ENCODE assay signal across 7 cellular contexts in the genomic region with DNA sequence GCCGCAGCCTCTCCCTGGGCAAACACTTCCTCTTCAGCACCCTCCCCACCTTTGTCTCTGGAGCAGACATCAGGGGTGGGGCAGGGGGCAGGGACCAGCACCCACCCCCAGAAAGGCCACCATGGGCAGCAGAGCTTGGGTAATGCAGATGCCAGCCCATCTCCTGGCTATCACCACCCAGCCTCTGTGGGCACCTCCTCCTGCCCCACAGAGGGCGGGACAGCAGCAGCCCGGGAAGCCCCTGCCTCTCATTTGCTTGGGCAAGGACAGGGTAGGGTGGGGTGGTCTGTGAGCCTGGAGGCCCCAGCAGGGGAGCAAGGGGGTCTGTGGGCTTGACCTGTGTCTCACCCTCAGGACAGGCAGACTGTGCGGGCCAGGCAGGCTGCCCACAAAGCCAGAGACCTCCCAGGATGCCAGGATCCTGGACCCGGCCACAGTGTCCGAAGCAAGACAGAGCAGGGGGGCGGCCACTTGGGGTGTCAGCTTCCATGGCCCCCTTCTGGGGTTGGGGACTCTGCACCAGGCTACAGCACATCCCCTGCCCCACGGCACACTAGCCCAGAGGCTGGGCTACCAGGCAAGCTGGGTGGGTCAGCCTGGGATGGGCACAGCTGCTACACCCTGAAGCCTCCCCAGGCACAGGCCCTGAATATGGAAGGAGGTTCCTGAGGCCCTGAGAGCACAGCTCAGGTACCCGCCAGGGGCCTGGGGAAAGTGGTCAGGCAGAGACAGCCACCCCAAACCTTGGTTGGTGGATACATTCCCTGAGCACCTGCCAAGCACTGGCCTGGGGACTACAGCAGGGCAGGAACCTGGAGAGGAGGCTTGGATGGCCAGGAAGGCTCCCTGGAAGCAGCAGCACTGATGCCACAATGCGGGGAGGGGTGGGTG. TPM values are rescaled to one million over a fixed set of nuclear protein-coding genes. Genes with fewer than 3 reads are reported as not detected.
DNase-seq lines count a peak whose midpoint lies in the region; ATAC-seq and TF ChIP-seq lines count a peak whose summit lies in the region.
"Had no signal": no experiment of that assay in that cellular context is flagged by ENCODE, and none has a peak within 500 bp of the region (broad histone marks: within the 10 kb centered on the region; RNA-seq: fewer than 3 reads in every experiment).

No MANE protein-coding gene starts in this region.

- H4K12ac ChIP-seq in trophoblast cell (ENCODE audit: low read depth, low read length), result peak overlapping the region; percentile 32

- H2AK5ac ChIP-seq in trophoblast cell (ENCODE audit: low read length), result no peak overlapping the region

- H3K4ac ChIP-seq in trophoblast cell (ENCODE audit: low read depth, low read length), result no peak overlapping the region

- TF ChIP-seq CTCF in HEK293 (tag by site-specific recombination; IDR thresholded peaks at IDR 0.05), result no peak
- TF ChIP-seq CTCF in ascending aorta (IDR thresholded peaks at IDR 0.05), result no peak

- peaks cover 12% of the 10 kb centered on the region for H3K79me1 ChIP-seq in trophoblast cell (ENCODE audit: low read length)

- H4K8ac ChIP-seq in trophoblast cell (ENCODE audit: low read depth, low read length), result no peak overlapping the region

- no peaks in the 10 kb centered on the region for H3K27me3 ChIP-seq in ascending aorta
- no peaks in the 10 kb centered on the region for H3K27me3 ChIP-seq in trophoblast cell (ENCODE audit: insufficient read depth, low read length)

- no peak overlapping the region for H3K4me2 ChIP-seq in trophoblast cell (ENCODE audit: low read length)

- H3K4me3 ChIP-seq in HEK293 (ENCODE audit: low read depth, low read length), result no peak overlapping the region
- H3K4me3 ChIP-seq in ascending aorta, result peak overlapping the region in 1 of 2 donors; percentile 83
- H3K4me3 ChIP-seq in trophoblast cell (ENCODE audit: low read depth, low read length), result no peak overlapping the region

- no peak overlapping the region for H3K18ac ChIP-seq in trophoblast cell (ENCODE audit: low read length)

- no peak overlapping the region for H2BK12ac ChIP-seq in trophoblast cell (ENCODE audit: low read length)

- no peak overlapping the region for H2AFZ ChIP-seq in trophoblast cell (ENCODE audit: insufficient read depth, low read length, poor library complexity)

- H3K27ac ChIP-seq in HEK293 (ENCODE audit: extremely low read depth, low read depth, low read length) (no peak overlapping the region), ascending aorta (peak overlapping the region; percentile 99 to 100), trophoblast cell (ENCODE audit: low read depth, low read length) (no peak overlapping the region)

- CTCF ChIA-PET in HEK293 (lab: Yijun Ruan, JAX), result no interaction called here

- H2BK120ac ChIP-seq in trophoblast cell (ENCODE audit: insufficient read depth, low read length, poor library complexity), result no peak overlapping the region

- H4K91ac ChIP-seq in trophoblast cell (ENCODE audit: low read depth, low read length), result no peak overlapping the region

- H3K36me3 ChIP-seq in HEK293 (ENCODE audit: control insufficient read depth in 2 of 2, insufficient read depth in 1 of 2, low read length in 2 of 2), result peaks cover 0 to 48% of the 10 kb centered on the region in 2 experiments; a peak in 1 of 3 replicates
- peaks cover 44% of the 10 kb centered on the region in 2 donors for H3K36me3 ChIP-seq in ascending aorta
- peaks cover 46 to 56% of the 10 kb centered on the region in 2 experiments for H3K36me3 ChIP-seq in trophoblast cell (ENCODE audit: control insufficient read depth in 1 of 2, insufficient read depth in 2 of 2, low read length in 2 of 2)

- WGBS in trophoblast cell (ENCODE audit: extremely low coverage, insufficient coverage, insufficient read length), result no CpG with 5 or more reads among the region's 10 CpGs

- H3K9ac ChIP-seq in trophoblast cell (ENCODE audit: low read length), result no peak overlapping the region

- no peaks in the 10 kb centered on the region for H3K4me1 ChIP-seq in HEK293 (ENCODE audit: control insufficient read depth, insufficient read depth, low read length)
- H3K4me1 ChIP-seq in ascending aorta, result peaks cover 12 to 34% of the 10 kb centered on the region in 2 donors
- H3K4me1 ChIP-seq in trophoblast cell (ENCODE audit: control insufficient read depth in 1 of 2, insufficient read depth in 2 of 2, low read length in 2 of 2), result peaks cover 3 to 7% of the 10 kb centered on the region in 2 experiments

- POLR2A ChIA-PET in HEK293 (lab: Yijun Ruan, JAX), result interaction anchor here (1.0 kb wide), 1 partner anchor 100 kb away, joined by 6 read pairs; no protein-coding TSS in a partner anchor

- H2BK5ac ChIP-seq in trophoblast cell (ENCODE audit: low read depth, low read length, poor library complexity), result no peak overlapping the region

- H3K14ac ChIP-seq in trophoblast cell (ENCODE audit: low read length), result no peak overlapping the region

- peaks cover 10% of the 10 kb centered on the region for H3K79me2 ChIP-seq in trophoblast cell (ENCODE audit: control insufficient read depth, insufficient read depth, low read length, poor library complexity)

- peak in 1 of 2 donors; percentile 61 for DNase-seq in ascending aorta (ENCODE audit: low spot score in 2 of 2)
- no peak for DNase-seq in trophoblast cell
- DNase-seq in germinal center (ENCODE audit: low spot score), result no peak
- DNase-seq in NCI-H1092 (lab: John Stamatoyannopoulos, UW), result no peak
- DNase-seq: SW 1271 had no signal

- H3K9me3 ChIP-seq in HEK293 (ENCODE audit: control insufficient read depth, insufficient read depth, low read depth, low read length), result no peaks in the 10 kb centered on the region
- H3K9me3 ChIP-seq in ascending aorta, result no peaks in the 10 kb centered on the region
- H3K9me3 ChIP-seq in trophoblast cell (ENCODE audit: insufficient read depth, low read depth, low read length), result peaks cover 7% of the 10 kb centered on the region

- intact Hi-C loops in ascending aorta (cut with DNase I), result no loop called here

- no peak overlapping the region for H3K23ac ChIP-seq in trophoblast cell (ENCODE audit: low read length)

- no peak for ATAC-seq in HG03469 (IDR thresholded peaks at IDR 0.05; ENCODE audit: unreplicated experiment)

TF ChIP-seq in HEK293, 187 proteins besides CTCF, POLR2A, EP300 and RAD21:
- no peak for TF ChIP-seq KLF8 (tag by site-specific recombination; IDR thresholded peaks at IDR 0.05)
- TF ChIP-seq ZNF664 (tag by site-specific recombination; IDR thresholded peaks at IDR 0.05), result no peak
- no peak for TF ChIP-seq ZFP3 (tag by site-specific recombination; IDR thresholded peaks at IDR 0.05; ENCODE audit: low read depth)
- TF ChIP-seq GLIS2 (tag by site-specific recombination; IDR thresholded peaks at IDR 0.05), result 0 out of 2 replicates have a peak, but pooled peaks have one; percentile 20
- TF ChIP-seq, protein P1, sequence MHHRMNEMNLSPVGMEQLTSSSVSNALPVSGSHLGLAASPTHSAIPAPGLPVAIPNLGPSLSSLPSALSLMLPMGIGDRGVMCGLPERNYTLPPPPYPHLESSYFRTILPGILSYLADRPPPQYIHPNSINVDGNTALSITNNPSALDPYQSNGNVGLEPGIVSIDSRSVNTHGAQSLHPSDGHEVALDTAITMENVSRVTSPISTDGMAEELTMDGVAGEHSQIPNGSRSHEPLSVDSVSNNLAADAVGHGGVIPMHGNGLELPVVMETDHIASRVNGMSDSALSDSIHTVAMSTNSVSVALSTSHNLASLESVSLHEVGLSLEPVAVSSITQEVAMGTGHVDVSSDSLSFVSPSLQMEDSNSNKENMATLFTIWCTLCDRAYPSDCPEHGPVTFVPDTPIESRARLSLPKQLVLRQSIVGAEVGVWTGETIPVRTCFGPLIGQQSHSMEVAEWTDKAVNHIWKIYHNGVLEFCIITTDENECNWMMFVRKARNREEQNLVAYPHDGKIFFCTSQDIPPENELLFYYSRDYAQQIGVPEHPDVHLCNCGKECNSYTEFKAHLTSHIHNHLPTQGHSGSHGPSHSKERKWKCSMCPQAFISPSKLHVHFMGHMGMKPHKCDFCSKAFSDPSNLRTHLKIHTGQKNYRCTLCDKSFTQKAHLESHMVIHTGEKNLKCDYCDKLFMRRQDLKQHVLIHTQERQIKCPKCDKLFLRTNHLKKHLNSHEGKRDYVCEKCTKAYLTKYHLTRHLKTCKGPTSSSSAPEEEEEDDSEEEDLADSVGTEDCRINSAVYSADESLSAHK (tag by site-specific recombination; IDR thresholded peaks at IDR 0.05), result no peak
- TF ChIP-seq ZBTB7A (tag by site-specific recombination; IDR thresholded peaks at IDR 0.05; ENCODE audit: low read depth), result no peak
- no peak for TF ChIP-seq ZNF48 (tag by site-specific recombination; IDR thresholded peaks at IDR 0.05)
- TF ChIP-seq ZNF777 (tag by site-specific recombination; IDR thresholded peaks at IDR 0.05; ENCODE audit: borderline replicate concordance), result no peak

RNA-seq across cellular contexts. Expression of a gene that starts 4.5 kb away (rescaled TPM):
- total RNA-seq in ascending aorta, result 649 TPM
- 79.1 and 82.8 TPM in 2 replicates for polyA plus RNA-seq in trophoblast cell (2013)

RNA-seq across cellular contexts. Expression of a gene that starts 32.8 kb away (rescaled TPM):
- 21.6 TPM for total RNA-seq in ascending aorta
- 39.2 and 40.8 TPM in 2 replicates for polyA plus RNA-seq in trophoblast cell (2013)

RNA-seq across cellular contexts. Expression of a gene that starts 34.8 kb away (rescaled TPM):
- not detected for total RNA-seq in ascending aorta
- 0.22 and 0.40 TPM in 2 replicates for polyA plus RNA-seq in trophoblast cell (2013)

RNA-seq across cellular contexts. Expression of a gene that starts 52.5 kb away (rescaled TPM):
- total RNA-seq in ascending aorta, result 185 TPM
- 27.0 and 28.6 TPM in 2 replicates for polyA plus RNA-seq in trophoblast cell (2013)

RNA-seq across cellular contexts. Expression of a gene that starts 58.0 kb away (rescaled TPM):
- 1.1 TPM for total RNA-seq in ascending aorta
- polyA plus RNA-seq in trophoblast cell (2013), result 2.2 and 2.6 TPM in 2 replicates

Comparison
In these comparisons a context has a peak if more than half of its experiments do, and no peak if none do; other contexts are left out.
1. H3K27ac ChIP-seq: peak in ascending aorta (2 of 2); none in HEK293 (single experiment) and trophoblast cell (single experiment).